In the genomic region with DNA sequence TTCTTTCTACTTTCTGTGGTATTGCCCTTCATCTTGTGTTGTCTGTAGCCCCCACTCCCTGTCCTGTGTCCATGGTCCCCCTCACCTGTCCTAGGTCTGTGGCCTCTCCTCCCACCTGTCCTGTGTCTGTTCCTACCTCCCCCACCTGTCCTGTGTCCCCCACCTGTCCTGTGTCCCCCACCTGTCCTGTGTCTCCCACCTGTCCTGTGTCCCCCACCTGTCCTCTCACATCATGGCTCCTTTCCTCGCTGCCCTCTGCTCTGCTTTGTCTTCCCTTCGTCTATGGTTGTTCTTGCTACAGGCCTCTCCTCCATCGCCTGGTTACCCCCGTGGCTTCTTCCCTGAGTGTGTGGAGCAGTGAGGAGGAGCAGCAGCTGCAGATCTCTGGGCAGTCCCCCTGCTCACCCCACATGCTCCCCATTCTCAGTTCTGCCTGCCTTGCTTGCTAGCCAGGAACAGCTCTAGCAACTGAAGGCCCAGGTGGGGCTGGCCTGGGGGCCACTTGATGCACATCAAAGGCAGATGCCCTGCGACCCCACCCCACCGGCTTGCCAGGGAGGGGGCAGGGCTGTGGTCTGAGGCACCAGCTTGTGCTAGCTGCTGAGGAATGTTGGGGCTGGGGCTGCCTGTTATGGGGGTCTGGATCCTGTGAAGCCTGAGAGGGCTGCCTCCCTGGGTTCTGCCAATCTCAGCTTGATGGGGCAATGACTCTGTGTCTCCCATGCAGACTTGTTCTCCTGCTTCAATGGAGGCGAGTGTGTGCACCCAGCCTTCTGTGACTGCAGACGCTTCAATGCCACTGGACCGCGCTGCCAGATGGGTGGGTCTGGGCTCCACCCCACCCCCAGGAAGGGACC, we compare ENCODE assay signal across 19 cellular contexts. TPM values are rescaled to one million over a fixed set of nuclear protein-coding genes. Genes with fewer than 3 reads are reported as not detected.
DNase-seq lines count a peak whose midpoint lies in the region; ATAC-seq, FAIRE-seq and TF ChIP-seq lines count a peak whose summit lies in the region.
"Had no signal": no experiment of that assay in that cellular context is flagged by ENCODE, and none has a peak within 500 bp of the region (broad histone marks: within the 10 kb centered on the region; RNA-seq: fewer than 3 reads in every experiment).

No MANE protein-coding gene starts in this region.

- H3K27ac ChIP-seq in RWPE2 (ENCODE audit: poor library complexity, severe bottlenecking) (no peak overlapping the region), spleen (no peak overlapping the region)

- H3K4me3 ChIP-seq in RWPE2 (ENCODE audit: severe bottlenecking) (no peak overlapping the region), spleen (no peak overlapping the region)
- H3K4me3 ChIP-seq: GM23338, K562 had no signal

- no peak for DNase-seq in HTR-8/SVneo (ENCODE audit: insufficient read length, low spot score)
- peak; percentile 61 for DNase-seq in RWPE2 (ENCODE audit: low spot score)
- DNase-seq in left lobe of liver (ENCODE audit: low spot score), result no peak
- DNase-seq in spleen, result peak; percentile 65
- no peak for DNase-seq in hippocampal formation (lab: John Stamatoyannopoulos, UW)
- no peak for DNase-seq in NCI-H2227 (lab: John Stamatoyannopoulos, UW; ENCODE audit: unreplicated experiment)
- no peak for DNase-seq in activated gamma-delta T cell (lab: John Stamatoyannopoulos, UW)
- DNase-seq: CD8-positive, alpha-beta T cell; DND-41; GDM1; NCI-H1048; NCI-H82; SHP77 had no signal

- TF ChIP-seq CTCF in RWPE2 (IDR thresholded peaks at IDR 0.05; ENCODE audit: poor library complexity, severe bottlenecking), result no peak
- TF ChIP-seq CTCF in spleen (IDR thresholded peaks at IDR 0.05 in 8 of 11, conservative IDR thresholded peaks at IDR 0.05 in 3 of 11), result no peak

- peak; percentile 81 for FAIRE-seq in HTR-8/SVneo (lab: Jason Lieb, UNC)
- FAIRE-seq: D721Med, K562 had no signal

- WGBS in spleen, 5 donors, result 75 to 93% (median 84%) methylated on average over 8 to 10 of the region's 10 CpGs

- H3K4me1 ChIP-seq in RWPE2 (ENCODE audit: insufficient read depth, poor library complexity, severe bottlenecking) (no peaks in the 10 kb centered on the region), spleen (no peaks in the 10 kb centered on the region)

- ATAC-seq in RWPE2 (ENCODE audit: low read depth) (no peak), left lobe of liver (peak; percentile 19)
- ATAC-seq: CD8-positive, alpha-beta T cell; GM23338; K562; Panc1 had no signal

- H3K9me3 ChIP-seq in RWPE2 (ENCODE audit: severe bottlenecking) (no peaks in the 10 kb centered on the region), spleen (no peaks in the 10 kb centered on the region)

- no peak for TF ChIP-seq POLR2A in spleen (IDR thresholded peaks at IDR 0.05)

- intact Hi-C loops in spleen (cut with DNase I; ENCODE audit: low total_unique reads), result no loop called here

- H3K27me3 ChIP-seq in RWPE2 (ENCODE audit: insufficient read depth, poor library complexity, severe bottlenecking) (no peaks in the 10 kb centered on the region), spleen (replicated peaks in 1 of 7) (peaks cover 0 to 37% (median 4%) of the 10 kb centered on the region in 7 donors)

- H3K36me3 ChIP-seq in RWPE2 (ENCODE audit: low read depth) (no peaks in the 10 kb centered on the region), spleen (no peaks in the 10 kb centered on the region)

RNA-seq across cellular contexts. Expression of gene OTOG, which starts 5.6 kb away (rescaled TPM):
- total RNA-seq in left lobe of liver (not detected), spleen (not detected)
- not detected for polyA plus RNA-seq in spleen
- total RNA-seq: CD8-positive, alpha-beta T cell; K562 had no signal
- polyA plus RNA-seq: AG04450, BJ, K562 had no signal

RNA-seq across cellular contexts. Expression of gene USH1C, which starts 8.4 kb away (rescaled TPM):
- total RNA-seq in left lobe of liver, result 1.2 TPM
- total RNA-seq in spleen, result not detected
- under 1 TPM in 1 of 3 donors, not detected in 2; 0.12 TPM for polyA plus RNA-seq in spleen
- total RNA-seq: CD8-positive, alpha-beta T cell; K562 had no signal
- polyA plus RNA-seq: AG04450, BJ had no signal

Comparison
In these comparisons a context has a peak if more than half of its experiments do, and no peak if none do; other contexts are left out.
1. DNase-seq: peak in RWPE2 (single experiment) and spleen (single experiment); none in HTR-8/SVneo (single experiment), left lobe of liver (single experiment), hippocampal formation (0 of 2), NCI-H2227 (single experiment) and activated gamma-delta T cell (single experiment).